Comparison of ENCODE assay signal across 14 cellular contexts in the genomic region with DNA sequence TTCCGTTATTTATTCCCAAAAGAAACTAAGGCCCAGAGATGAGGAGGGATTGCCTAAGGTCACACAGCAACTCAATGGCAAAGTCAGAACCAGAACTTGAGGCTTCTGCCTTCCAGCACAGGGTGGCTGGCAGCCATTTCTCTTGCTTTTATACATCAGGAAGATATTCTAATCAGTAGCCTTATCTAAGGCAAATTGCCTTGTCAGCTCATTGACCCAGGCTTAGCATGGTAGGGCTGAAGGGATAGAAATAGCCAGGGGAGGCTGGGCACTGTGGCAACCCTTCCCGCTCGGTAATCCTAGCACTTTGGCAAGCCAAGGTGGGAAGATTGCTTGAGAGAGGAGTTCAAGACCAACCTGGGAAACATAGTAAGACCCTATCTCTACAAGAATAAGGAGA. TPM values are rescaled to one million over a fixed set of nuclear protein-coding genes. Genes with fewer than 3 reads are reported as not detected.
DNase-seq lines count a peak whose midpoint lies in the region; ATAC-seq, FAIRE-seq and TF ChIP-seq lines count a peak whose summit lies in the region.
"Not testable (repeated sequence)": the region's sequence is repeated elsewhere in the genome, so short reads cannot be mapped to it uniquely, and the experiment has no call there.
"Had no signal": no experiment of that assay in that cellular context is flagged by ENCODE, and none has a peak within 500 bp of the region (broad histone marks: within the 10 kb centered on the region; RNA-seq: fewer than 3 reads in every experiment).

No MANE protein-coding gene starts in this region.

- not testable (repeated sequence) for BruUV-seq in A673 (replicated peaks; lab: Mats Ljungman, UMichigan); PC-9 (replicated peaks; lab: Mats Ljungman, UMichigan)

- not testable (repeated sequence) for H3K79me2 ChIP-seq in PC-9 (ENCODE audit: low read depth)

- H3K4me1 ChIP-seq in A673 (ENCODE audit: insufficient read depth, low read length, poor library complexity, severe bottlenecking): peaks cover 13% of the 10 kb centered on the region
- peaks cover 35% of the 10 kb centered on the region for H3K4me1 ChIP-seq in PC-9 (replicated peaks; ENCODE audit: insufficient read depth)
- H3K4me1 ChIP-seq in liver (ENCODE audit: control insufficient read depth in 4 of 4, insufficient read depth in 4 of 4, low read length in 3 of 4): peaks cover 12 to 52% (median 32%) of the 10 kb centered on the region in 4 donors

- peak; percentile 17 for ATAC-seq in left lobe of liver

- H3K27ac ChIP-seq in A673 (ENCODE audit: low read depth, low read length, poor library complexity, severe bottlenecking): peak overlapping the region; percentile 93
- H3K27ac ChIP-seq in PC-9: peak overlapping the region; percentile 100
- peak overlapping the region; percentile 93 to 98 for H3K27ac ChIP-seq in liver (ENCODE audit: low read depth in 1 of 2, low read length in 2 of 2)

- H3K4me2 ChIP-seq in PC-9: peak overlapping the region; percentile 42; the same call in 1 of the 2 replicates

- H3K27me3 Mint-ChIP-seq in dendritic cell treated with granulocyte-macrophage colony-stimulating factor and Interleukin-4, amounts not matched to agents 40 ng/mL and 50 ng/mL, for 4 days: not testable (repeated sequence)

- intact Hi-C loops in A673 (cut with micrococcal nuclease; ENCODE audit: unreplicated experiment); dendritic cell treated with granulocyte-macrophage colony-stimulating factor and Interleukin-4, amounts not matched to agents 40 ng/mL and 50 ng/mL, for 4 days (cut with micrococcal nuclease): not testable (repeated sequence)
- intact Hi-C loops in PC-9 (cut with micrococcal nuclease; ENCODE audit: unreplicated experiment): loop anchor here (10.0 kb wide), 1 partner anchor 80 kb away; no protein-coding TSS in a partner anchor

- not testable (repeated sequence) for TF ChIP-seq CTCF in A673 (conservative IDR thresholded peaks at IDR 0.05; ENCODE audit: low read depth, low read length); PC-9 (conservative IDR thresholded peaks at IDR 0.05); liver (IDR thresholded peaks at IDR 0.05; ENCODE audit: low read depth, low read length, missing input control)

- H3K9me3 Mint-ChIP-seq in dendritic cell treated with granulocyte-macrophage colony-stimulating factor and Interleukin-4, amounts not matched to agents 40 ng/mL and 50 ng/mL, for 4 days: peaks cover 15% of the 10 kb centered on the region

- peaks cover 76% of the 10 kb centered on the region for H3K4me1 Mint-ChIP-seq in dendritic cell treated with granulocyte-macrophage colony-stimulating factor and Interleukin-4, amounts not matched to agents 40 ng/mL and 50 ng/mL, for 4 days (ENCODE audit: low read depth)

- not testable (repeated sequence) for H3K9me2 ChIP-seq in PC-9 (ENCODE audit: insufficient read depth)

- H3F3A ChIP-seq in PC-9 (ENCODE audit: insufficient read depth, low read depth): peaks cover 11% of the 10 kb centered on the region

- 48% methylated on average over 3 of the region's 3 CpGs for WGBS in liver

- CTCF ChIA-PET in A673 (lab: Charles Lee); PC-9 (lab: Charles Lee): not testable (repeated sequence)

- not testable (repeated sequence) for H3K9me3 ChIP-seq in A673 (ENCODE audit: low read depth, low read length, poor library complexity, severe bottlenecking); PC-9 (ENCODE audit: insufficient read depth, low read depth); liver (ENCODE audit: control insufficient read depth in 4 of 4, low read length in 3 of 4)

- not testable (repeated sequence) for TF ChIP-seq RAD21 in liver (IDR thresholded peaks at IDR 0.05)

- H3K27ac Mint-ChIP-seq in dendritic cell treated with granulocyte-macrophage colony-stimulating factor and Interleukin-4, amounts not matched to agents 40 ng/mL and 50 ng/mL, for 4 days: peak overlapping the region; percentile 43

- not testable (repeated sequence) for H3K4me3 Mint-ChIP-seq in dendritic cell treated with granulocyte-macrophage colony-stimulating factor and Interleukin-4, amounts not matched to agents 40 ng/mL and 50 ng/mL, for 4 days

- H4K20me1 ChIP-seq in PC-9 (ENCODE audit: insufficient read depth): not testable (repeated sequence)

- H3K36me3 Mint-ChIP-seq in dendritic cell treated with granulocyte-macrophage colony-stimulating factor and Interleukin-4, amounts not matched to agents 40 ng/mL and 50 ng/mL, for 4 days (ENCODE audit: low read depth): not testable (repeated sequence)

- POLR2A ChIA-PET in A673 (lab: Charles Lee; ENCODE audit: low non-redundant PET); PC-9 (lab: Charles Lee; ENCODE audit: unreplicated experiment): not testable (repeated sequence)

- DNase-seq in A673 (ENCODE audit: low spot score) (peak; percentile 52), mucosa of gallbladder (ENCODE audit: low spot score) (peak; percentile 26)
- not testable (repeated sequence) for DNase-seq in HTR-8/SVneo (ENCODE audit: insufficient read length, low spot score); PC-9; left lobe of liver (ENCODE audit: low spot score)

- not testable (repeated sequence) for H3K4me3 ChIP-seq in A673 (ENCODE audit: low read depth, low read length, poor library complexity, severe bottlenecking); PC-9; liver (ENCODE audit: low read depth in 1 of 3, low read length in 3 of 3)

- H3K36me3 ChIP-seq in A673 (ENCODE audit: insufficient read depth, low read length, poor library complexity, severe bottlenecking); PC-9 (ENCODE audit: low read depth); liver (ENCODE audit: control insufficient read depth in 4 of 4, insufficient read depth in 3 of 4, low read depth in 1 of 4, low read length in 3 of 4): not testable (repeated sequence)

- H3K9ac ChIP-seq in liver (ENCODE audit: low read depth in 1 of 2, low read length in 2 of 2): not testable (repeated sequence)

- not testable (repeated sequence) for H3K27me3 ChIP-seq in A673 (replicated peaks; ENCODE audit: insufficient read depth, low read depth, low read length, poor library complexity); PC-9 (ENCODE audit: insufficient read depth, low read depth); liver (ENCODE audit: control insufficient read depth in 4 of 4, insufficient read depth in 4 of 4, low read length in 3 of 4)

- peak; percentile 28 for FAIRE-seq in HTR-8/SVneo (lab: Jason Lieb, UNC)

- not testable (repeated sequence) for H2AFZ ChIP-seq in PC-9

TF ChIP-seq in liver, 16 proteins besides CTCF, POLR2A, EP300 and RAD21:
- peak; percentile 6 for TF ChIP-seq YY1 (IDR thresholded peaks at IDR 0.05)

RNA-seq across cellular contexts. Expression of a gene that starts 2.3 kb away (rescaled TPM):
- total RNA-seq in A673 (2021): 523 and 625 TPM in 2 replicates
- total RNA-seq in PC-9 (2021): 107 and 141 TPM in 2 replicates
- 2,727 TPM for total RNA-seq in left lobe of liver
- total RNA-seq in liver: 100 to 1,000 TPM in 1 of 2 donors, 1 to 10 TPM in 1; 8.4 to 376 TPM
- polyA plus RNA-seq in liver: 1,000 to 10,000 TPM in 1 of 2 donors, 100 to 1,000 TPM in 1; 716 to 1,773 TPM
- 704 TPM for total RNA-seq in mucosa of gallbladder
- total RNA-seq: A172; CD8-positive, alpha-beta T cell had no signal

RNA-seq across cellular contexts. Expression of a gene that starts 40.0 kb away (rescaled TPM):
- not detected in 2 replicates for total RNA-seq in A673 (2021)
- not detected in 2 replicates for total RNA-seq in PC-9 (2021)
- total RNA-seq in left lobe of liver: 4.4 TPM
- total RNA-seq in liver: under 1 TPM in 1 of 2 donors, not detected in 1; 0.67 TPM
- 1 to 10 TPM in 1 of 2 donors, under 1 TPM in 1; 0.96 to 1.5 TPM for polyA plus RNA-seq in liver
- 2.2 TPM for total RNA-seq in mucosa of gallbladder
- total RNA-seq: A172; Caco-2; Calu3; CD4-positive, alpha-beta T cell; CD8-positive, alpha-beta T cell had no signal
- polyA plus RNA-seq: A549, AG04450 had no signal
